Comparison of ENCODE assay signal across 9 cellular contexts in genomic region chr4:86014599-86014998, GRCh38.
DNase-seq lines count a peak whose midpoint lies in the region; ATAC-seq and TF ChIP-seq lines count a peak whose summit lies in the region.
"Had no signal": no experiment of that assay in that cellular context is flagged by ENCODE, and none has a peak within 500 bp of the region (broad histone marks: within the 10 kb centered on the region; RNA-seq: fewer than 3 reads in every experiment).

No MANE protein-coding gene starts in this region.

- ATAC-seq in HG03108 (IDR thresholded peaks at IDR 0.05; ENCODE audit: unreplicated experiment): peak; percentile 87

- TF ChIP-seq CTCF in GM20000 (IDR thresholded peaks at IDR 0.05; ENCODE audit: extremely low read depth, missing control alignments) (no peak), astrocyte of the spinal cord (IDR thresholded peaks at IDR 0.05; ENCODE audit: low read depth, low read length) (no peak)

- peak; percentile 24 for DNase-seq in ELF-1 (ENCODE audit: low read depth, low spot score)
- DNase-seq in GM20000 (ENCODE audit: low spot score): peak; percentile 45
- DNase-seq in astrocyte of the spinal cord (ENCODE audit: low read depth, low spot score): peak; percentile 40
- DNase-seq in EL: no peak
- DNase-seq in LoVo (ENCODE audit: low spot score): no peak
- DNase-seq in stimulated activated CD4-positive, alpha-beta T cell treated with anti-CD3 and anti-CD28 coated beads, Interleukin-4, amount 100 ng/mL, for 4 hours: no peak
- DNase-seq in cardiac septum (ENCODE audit: low spot score): no peak

- H3K4me3 ChIP-seq in astrocyte of the spinal cord (ENCODE audit: low read depth, low read length): no peak overlapping the region
- H3K4me3 ChIP-seq: right atrium auricular region had no signal

- intact Hi-C loops in cardiac septum (cut with DNase I): no loop called here

- in situ Hi-C loops in astrocyte of the spinal cord (cut with HindIII; ENCODE audit: low sequenced_read_pairs): no loop called here

Comparison
In these comparisons a context has a peak if more than half of its experiments do, and no peak if none do; other contexts are left out.
1. DNase-seq: peak in ELF-1 (single experiment), GM20000 (single experiment) and astrocyte of the spinal cord (single experiment); none in EL (single experiment), LoVo (single experiment), stimulated activated CD4-positive, alpha-beta T cell treated with anti-CD3 and anti-CD28 coated beads, Interleukin-4, amount 100 ng/mL, for 4 hours (0 of 2) and cardiac septum (single experiment).